Comparison of ENCODE assay signal across 8 cellular contexts in the genomic region with DNA sequence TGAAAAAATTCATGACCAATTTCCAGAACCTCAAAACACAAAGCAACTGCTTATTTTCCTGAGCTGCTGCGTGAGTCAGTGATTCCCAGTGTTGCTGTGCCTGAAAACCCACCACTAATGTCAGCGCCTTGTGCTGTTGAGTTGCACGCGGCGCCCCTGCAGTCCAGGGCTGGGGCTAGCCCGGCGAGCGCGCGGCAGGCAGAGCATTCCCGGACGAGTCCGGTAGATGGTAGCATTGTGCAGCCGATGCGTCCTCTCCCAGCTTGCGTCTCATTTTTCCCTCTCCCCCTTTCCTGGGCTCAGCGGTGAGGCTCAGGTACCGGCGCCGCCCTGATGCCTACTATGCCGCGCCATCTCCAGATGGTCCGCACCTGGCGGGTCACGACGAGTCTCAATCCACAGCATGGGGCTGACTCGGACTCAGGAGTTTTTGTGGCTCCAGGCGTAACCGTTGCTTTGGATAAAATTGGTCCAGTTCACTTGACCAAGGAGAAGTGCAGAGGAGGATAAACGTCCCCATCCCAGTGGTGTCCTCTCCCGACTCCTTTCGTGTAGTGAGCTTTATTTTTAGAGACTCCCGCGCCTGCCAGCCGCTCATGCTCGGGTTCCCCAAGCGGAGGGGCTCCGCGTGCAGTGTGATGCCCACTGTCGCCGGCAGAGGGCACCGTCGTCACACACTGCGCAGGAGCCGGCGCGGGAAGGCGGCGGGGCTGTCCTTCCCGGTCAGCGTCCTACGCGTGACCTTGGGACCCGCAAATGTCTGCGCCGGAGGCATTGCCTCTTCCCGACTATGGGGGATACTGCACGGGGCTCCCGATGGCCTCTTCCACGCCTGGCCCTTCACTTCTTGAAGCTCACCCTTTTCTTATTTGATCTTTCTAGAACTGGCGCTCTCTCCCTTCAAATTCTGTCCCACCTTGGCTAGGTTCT.
DNase-seq lines count a peak whose midpoint lies in the region; ATAC-seq and TF ChIP-seq lines count a peak whose summit lies in the region.

No MANE protein-coding gene starts in this region.

- H3K4me3 ChIP-seq in choroid plexus epithelial cell (ENCODE audit: low read depth, low read length), result peak overlapping the region; percentile 67

- DNase-seq in AG09319 (ENCODE audit: extremely low read depth, low read depth) (peak; percentile 41), NCI-H345 (lab: John Stamatoyannopoulos, UW) (peak; percentile 79), choroid plexus epithelial cell (ENCODE audit: low read depth) (peak; percentile 90), kidney glomerular epithelial cell (lab: John Stamatoyannopoulos, UW) (peak; percentile 80)
- peak; percentile 51 for DNase-seq in activated CD4-positive, alpha-beta T cell treated with anti-CD3 and anti-CD28 coated beads for 1 hour
- DNase-seq in stimulated activated CD4-positive, alpha-beta T cell treated with anti-CD3 and anti-CD28 coated beads, Interleukin-15, amount 100 ng/mL, for 24 hours, result peak; percentile 81

- ATAC-seq in GM18909 (IDR thresholded peaks at IDR 0.05; ENCODE audit: poor library complexity, unreplicated experiment), result peak; percentile 97
- ATAC-seq in HG03196 (IDR thresholded peaks at IDR 0.05; ENCODE audit: unreplicated experiment), result peak; percentile 99

- TF ChIP-seq CTCF in AG09319 (IDR thresholded peaks at IDR 0.05; ENCODE audit: low read depth, low read length), result peak; percentile 91
- TF ChIP-seq CTCF in choroid plexus epithelial cell (conservative IDR thresholded peaks at IDR 0.05; ENCODE audit: low read depth, low read length), result peak; percentile 84

Comparison
In these comparisons a context has a peak if more than half of its experiments do, and no peak if none do; other contexts are left out.
1. Peak in every context shown above with its lines: DNase-seq, ATAC-seq and H3K4me3 ChIP-seq.